8 cellular contexts compared by ENCODE assay signal in the genomic region with DNA sequence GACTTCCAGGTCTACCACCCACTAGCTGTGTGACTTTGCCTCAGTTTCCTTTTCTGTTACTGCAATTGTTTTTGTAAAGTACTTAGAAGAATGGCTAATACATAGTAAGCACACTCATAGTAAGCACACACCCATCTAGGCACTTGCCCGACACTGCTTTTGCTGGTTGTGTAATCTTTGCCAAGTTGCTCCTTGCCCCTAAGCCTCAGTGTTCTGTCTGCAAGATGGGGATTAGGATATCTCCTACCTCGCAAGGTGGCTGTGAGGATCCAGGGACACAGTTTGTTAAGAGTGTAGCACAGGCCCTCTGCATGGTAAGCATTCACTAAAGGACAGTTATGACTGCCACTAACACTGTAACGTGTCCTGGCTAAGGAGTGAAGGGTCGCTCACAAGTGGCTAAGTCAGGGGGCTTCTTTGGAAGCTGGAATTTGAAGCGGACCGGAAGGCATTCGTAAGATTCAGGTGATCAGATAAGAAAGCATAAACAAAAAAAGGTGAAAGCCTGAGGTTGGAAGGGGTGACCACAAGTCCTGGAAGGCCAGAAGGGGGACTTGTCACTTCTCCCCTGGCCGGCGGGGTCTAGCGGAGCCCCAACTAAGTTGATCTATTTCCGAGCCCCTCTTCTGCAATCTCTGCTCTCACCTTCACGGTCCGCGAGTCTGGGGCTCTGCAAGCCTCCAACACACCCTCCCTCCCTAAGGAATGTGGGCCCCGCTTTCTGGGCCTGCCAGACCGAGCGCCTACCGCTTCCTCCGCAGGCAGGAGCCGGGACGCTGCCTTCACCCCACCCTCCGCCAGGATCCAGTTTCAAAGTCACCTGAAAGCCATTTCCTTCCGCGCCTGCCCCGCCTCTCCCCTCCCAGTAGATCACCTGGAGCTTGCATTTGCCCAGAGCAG. TPM values are rescaled to one million over a fixed set of nuclear protein-coding genes. Genes with fewer than 3 reads are reported as not detected.
DNase-seq lines count a peak whose midpoint lies in the region; ATAC-seq, FAIRE-seq and TF ChIP-seq lines count a peak whose summit lies in the region.

No MANE protein-coding gene starts in this region.

- H3K4me1 ChIP-seq in HepG2 (ENCODE audit: insufficient read depth, low read length) (peaks cover 43% of the 10 kb centered on the region), right lobe of liver (peaks cover 0 to 34% (median 15%) of the 10 kb centered on the region in 4 donors), lung (ENCODE audit: control insufficient read depth in 2 of 2, insufficient read depth in 2 of 2, low read length in 2 of 2) (peaks cover 0 to 13% of the 10 kb centered on the region in 2 donors), vagina (peaks cover 44% of the 10 kb centered on the region)

- in situ Hi-C loops in HepG2 (cut with HindIII; ENCODE audit: extremely low pct_ligation_motif_present, low pct_unique_long_range_greater_than_20kb) = no loop called here

- H3K27me3 ChIP-seq in HepG2 (ENCODE audit: control insufficient read depth in 1 of 2, insufficient read depth in 2 of 2, low read length in 2 of 2) (peaks cover 0 to 34% of the 10 kb centered on the region in 2 experiments; a peak in 4 of 5 replicates), right lobe of liver (no peaks in the 10 kb centered on the region), lung (ENCODE audit: control insufficient read depth, insufficient read depth) (no peaks in the 10 kb centered on the region), vagina (no peaks in the 10 kb centered on the region)

- H3K79me2 ChIP-seq in HepG2 (ENCODE audit: insufficient read depth, low read length) = peaks cover 2% of the 10 kb centered on the region

- TF ChIP-seq RAD21 in HepG2 (CRISPR knock-in tag; IDR thresholded peaks at IDR 0.05) = no peak

- no peak overlapping the region for H3K9ac ChIP-seq in HepG2 (ENCODE audit: insufficient read depth, low read depth, low read length)

- no peaks in the 10 kb centered on the region for H3K36me3 ChIP-seq in HepG2 (replicated peaks in 1 of 2; ENCODE audit: control insufficient read depth in 1 of 2, insufficient read depth in 2 of 2, low read length in 2 of 2)
- no peaks in the 10 kb centered on the region for H3K36me3 ChIP-seq in right lobe of liver
- H3K36me3 ChIP-seq in lung (ENCODE audit: control insufficient read depth in 2 of 2, insufficient read depth in 2 of 2, low read length in 2 of 2) = no peaks in the 10 kb centered on the region
- no peaks in the 10 kb centered on the region for H3K36me3 ChIP-seq in vagina

- H4K20me1 ChIP-seq in HepG2 (ENCODE audit: insufficient read depth, low read length) = no peaks in the 10 kb centered on the region

- peak overlapping the region; percentile 33 for H3K4me3 Mint-ChIP-seq in activated naive CD8-positive, alpha-beta T cell treated with anti-CD3 and anti-CD28 coated beads, Interleukin-2, amount 50 U/mL, for 24 hours

- no peak overlapping the region for H2AFZ ChIP-seq in HepG2 (ENCODE audit: low read length)

- H3K27ac Mint-ChIP-seq in activated naive CD8-positive, alpha-beta T cell treated with anti-CD3 and anti-CD28 coated beads, Interleukin-2, amount 50 U/mL, for 24 hours = no peak overlapping the region

- H3K36me3 Mint-ChIP-seq in activated naive CD8-positive, alpha-beta T cell treated with anti-CD3 and anti-CD28 coated beads, Interleukin-2, amount 50 U/mL, for 24 hours (ENCODE audit: low read depth) = no peaks in the 10 kb centered on the region

- H3K4me1 Mint-ChIP-seq in activated naive CD8-positive, alpha-beta T cell treated with anti-CD3 and anti-CD28 coated beads, Interleukin-2, amount 50 U/mL, for 24 hours = peaks cover 27% of the 10 kb centered on the region

- DNase-seq in HepG2 (ENCODE audit: low spot score) (no peak), right lobe of liver (no peak), lung (ENCODE audit: low spot score) (peak; percentile 65), vagina (ENCODE audit: extremely low spot score in 2 of 2) (no peak)
- DNase-seq in activated naive CD8-positive, alpha-beta T cell treated with anti-CD3 and anti-CD28 coated beads, Interleukin-2, amount 50 U/mL, for 24 hours = no peak

- CTCF ChIA-PET in HepG2 (lab: Yijun Ruan, JAX; ENCODE audit: low intra/inter-chr PET ratio, low total read pairs) = no interaction called here

- 5% methylated on average over 22 of the region's 25 CpGs for WGBS in HepG2 (ENCODE audit: low lambda C conversion rate)
- WGBS in right lobe of liver (ENCODE audit: insufficient coverage, low coverage, low lambda C conversion rate, missing lambda C conversion rate) = 76% methylated on average over 20 of the region's 25 CpGs
- 29 to 37% methylated on average over 25 of the region's 25 CpGs for WGBS in lung, 2 donors

- H3K27me3 Mint-ChIP-seq in activated naive CD8-positive, alpha-beta T cell treated with anti-CD3 and anti-CD28 coated beads, Interleukin-2, amount 50 U/mL, for 24 hours = peaks cover 54% of the 10 kb centered on the region

- H3K9me3 ChIP-seq in HepG2 (ENCODE audit: low read length) (no peaks in the 10 kb centered on the region), right lobe of liver (no peaks in the 10 kb centered on the region), lung (ENCODE audit: control insufficient read depth in 2 of 2, insufficient read depth in 1 of 2, low read length in 1 of 2) (no peaks in the 10 kb centered on the region), vagina (no peaks in the 10 kb centered on the region)

- H3K4me3 ChIP-seq in HepG2 (replicated peaks in 1 of 3; ENCODE audit: insufficient read depth in 1 of 3, low read depth in 2 of 3, low read length in 3 of 3) (peak overlapping the region in 1 of 3 experiments; percentile 79; a peak in 1 of 6 replicates), right lobe of liver (no peak overlapping the region), lung (no peak overlapping the region), vagina (no peak overlapping the region)

- TF ChIP-seq EP300 in HepG2 (IDR thresholded peaks at IDR 0.05; ENCODE audit: low read depth in 2 of 2, low read length in 2 of 2) (no peak), HepG2 (CRISPR knock-in tag; IDR thresholded peaks at IDR 0.05; ENCODE audit: borderline replicate concordance) (no peak)

- POLR2A ChIA-PET in HepG2 (lab: Yijun Ruan, JAX) = no interaction called here

- ATAC-seq in HepG2 (no peak), right lobe of liver (no peak), lung (ENCODE audit: insufficient read depth, low FRiP score) (no peak), GM18505 (IDR thresholded peaks at IDR 0.05; ENCODE audit: unreplicated experiment) (no peak), HG03354 (IDR thresholded peaks at IDR 0.05; ENCODE audit: poor library complexity, severe bottlenecking, unreplicated experiment) (no peak), GM19324 (IDR thresholded peaks at IDR 0.05; ENCODE audit: low FRiP score, unreplicated experiment) (no peak)
- no peak for ATAC-seq in activated naive CD8-positive, alpha-beta T cell treated with anti-CD3 and anti-CD28 coated beads, Interleukin-2, amount 50 U/mL, for 24 hours

- H3K9me3 Mint-ChIP-seq in activated naive CD8-positive, alpha-beta T cell treated with anti-CD3 and anti-CD28 coated beads, Interleukin-2, amount 50 U/mL, for 24 hours = no peaks in the 10 kb centered on the region

- BruUV-seq in HepG2 (replicated peaks; lab: Mats Ljungman, UMichigan) = no TSS peak

- TF ChIP-seq CTCF in HepG2 (CRISPR knock-in tag; IDR thresholded peaks at IDR 0.05) (no peak), right lobe of liver (IDR thresholded peaks at IDR 0.05) (no peak), lung (IDR thresholded peaks at IDR 0.05; ENCODE audit: control extremely low read depth, extremely low read depth) (no peak), vagina (IDR thresholded peaks at IDR 0.05) (no peak)

- TF ChIP-seq POLR2A in HepG2 (IDR thresholded peaks at IDR 0.05; ENCODE audit: insufficient read depth in 1 of 2, low read depth in 2 of 2, low read length in 2 of 2) (no peak), right lobe of liver (IDR thresholded peaks at IDR 0.05) (no peak), vagina (IDR thresholded peaks at IDR 0.05) (no peak), GM18505 (IDR thresholded peaks at IDR 0.05; ENCODE audit: borderline replicate concordance, extremely low read depth, insufficient read depth, insufficient read length) (no peak)

- intact Hi-C loops in HepG2 (cut with micrococcal nuclease; ENCODE audit: unreplicated experiment) = loop anchor here (10.0 kb wide), 1 partner anchor 232 kb away; no protein-coding TSS in a partner anchor
- intact Hi-C loops in right lobe of liver (cut with DNase I) = no loop called here
- intact Hi-C loops in vagina (cut with DNase I) = no loop called here

- H3K4me2 ChIP-seq in HepG2 (ENCODE audit: low read depth, low read length) = peak overlapping the region; percentile 94

- no peak for FAIRE-seq in HepG2 (lab: Jason Lieb, UNC)

- no peak overlapping the region for H3K27ac ChIP-seq in HepG2 (ENCODE audit: extremely low read length, insufficient read depth, low read length)
- H3K27ac ChIP-seq in right lobe of liver = no peak overlapping the region
- no peak overlapping the region for H3K27ac ChIP-seq in lung (ENCODE audit: low read depth in 1 of 2, low read length in 1 of 2)
- peak overlapping the region; percentile 92 for H3K27ac ChIP-seq in vagina

RNA-seq across cellular contexts. Expression of gene PLEKHG3, which starts 1.5 kb away (rescaled TPM):
- 9.5 and 9.8 TPM in 2 replicates for total RNA-seq in HepG2 (2016; rRNA removed; fragmentation: Illumina TruSeq; extraction: Trizol)
- 0.61 and 0.88 TPM in 2 replicates for total RNA-seq in HepG2 (2016; cell fraction: cytosol; rRNA removed; fragmentation: Illumina TruSeq; extraction: Trizol; ENCODE audit: low read depth)
- 7.2 and 11.8 TPM in 2 replicates for total RNA-seq in HepG2 (2016; cell fraction: insoluble cytoplasmic fraction; rRNA removed; fragmentation: Illumina TruSeq; extraction: Trizol)
- 5.6 and 6.4 TPM in 2 replicates for total RNA-seq in HepG2 (2016; cell fraction: membrane; rRNA removed; fragmentation: Illumina TruSeq; extraction: Trizol)
- 9.3 and 10.4 TPM in 2 replicates for total RNA-seq in HepG2 (2016; cell fraction: nucleus; rRNA removed; fragmentation: Illumina TruSeq; extraction: Trizol)
- 7.1 and 7.2 TPM in 2 replicates for polyA plus RNA-seq in HepG2 (2011; rRNA removed)
- 2.7 and 5.6 TPM in 2 replicates for polyA plus RNA-seq in HepG2 (2011; cell fraction: cytosol; rRNA removed)
- 13.8 and 16.9 TPM in 2 replicates for polyA plus RNA-seq in HepG2 (2011; cell fraction: nucleus; rRNA removed)
- polyA plus RNA-seq in HepG2 (2012) = 5.4 and 8.7 TPM in 2 replicates
- 0.60 and 0.61 TPM in 2 replicates for polyA plus RNA-seq in HepG2 (2016; cell fraction: cytosol; fragmentation: Illumina TruSeq; extraction: Trizol; ENCODE audit: low read depth)
- polyA plus RNA-seq in HepG2 (2016; cell fraction: insoluble cytoplasmic fraction; fragmentation: Illumina TruSeq; extraction: Trizol; ENCODE audit: low read depth) = 6.0 and 8.8 TPM in 2 replicates
- polyA plus RNA-seq in HepG2 (2016; cell fraction: membrane; fragmentation: Illumina TruSeq; extraction: Trizol; ENCODE audit: low read depth) = 2.1 and 2.2 TPM in 2 replicates
- polyA plus RNA-seq in HepG2 (2016; cell fraction: nucleus; fragmentation: Illumina TruSeq; extraction: Trizol; ENCODE audit: insufficient read depth, low read depth) = 28.5 and 30.1 TPM in 2 replicates
- 9.5 and 51.9 TPM in 2 replicates for polyA minus RNA-seq in HepG2 (2011; rRNA and poly(A)+ RNA removed; ENCODE audit: low replicate concordance)
- polyA minus RNA-seq in HepG2 (2011; cell fraction: cytosol; rRNA and poly(A)+ RNA removed) = 4.6 and 5.4 TPM in 2 replicates
- polyA minus RNA-seq in HepG2 (2011; cell fraction: nucleus; rRNA and poly(A)+ RNA removed) = 5.1 and 12.0 TPM in 2 replicates
- total RNA-seq in right lobe of liver = 10 to 100 TPM; 25.4 to 49.1 (median 28.0) TPM
- total RNA-seq in lung = 10 to 100 TPM; 30.3 to 43.5 TPM
- 10 to 100 TPM; 11.0 to 12.8 TPM for polyA plus RNA-seq in lung
- 50.1 TPM for total RNA-seq in vagina
